ENCODE assay signal across 1 cellular context in the genomic region with DNA sequence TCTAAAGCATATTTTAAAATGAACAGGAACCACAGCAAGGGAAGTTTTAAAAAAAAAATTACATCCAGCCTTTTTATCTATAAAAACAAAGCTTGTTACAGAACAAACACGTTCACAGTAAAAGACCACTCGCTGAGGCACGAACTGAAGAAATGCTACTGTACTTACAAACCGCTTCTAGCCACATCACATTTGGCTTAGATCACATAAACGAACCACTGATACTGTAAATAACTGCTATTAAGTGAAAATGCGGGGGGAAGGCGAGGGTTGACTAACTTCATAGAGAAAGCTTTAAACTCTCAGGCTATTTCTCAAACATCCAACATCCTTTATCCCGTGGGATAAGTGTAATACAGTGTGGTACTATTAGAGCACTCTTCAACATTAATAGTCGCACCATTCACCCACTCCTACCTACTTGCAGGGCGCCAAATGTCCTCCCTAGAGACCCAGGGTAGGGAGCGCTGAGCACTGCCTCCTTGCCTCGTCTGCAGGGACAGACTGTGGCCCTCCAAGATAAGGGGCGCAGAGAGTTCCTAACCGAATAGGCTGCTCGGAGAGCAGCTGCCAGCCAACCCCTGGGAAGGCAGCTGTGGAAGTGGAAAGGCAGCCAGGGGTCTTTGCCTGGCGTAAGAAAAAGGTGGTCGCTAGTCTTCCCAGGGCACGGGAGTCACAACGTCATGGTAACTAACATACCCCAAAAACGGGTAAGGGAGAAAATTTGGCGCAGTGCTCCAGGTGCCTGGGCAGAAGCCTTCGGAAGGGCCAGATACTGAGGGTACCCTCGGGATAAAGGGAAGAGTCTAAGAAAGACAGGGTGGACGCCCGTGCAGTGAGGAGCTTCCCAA.
TF ChIP-seq lines count a peak whose summit lies in the region.

No MANE protein-coding gene starts in this region.

TF ChIP-seq in A549, 52 proteins besides CTCF, POLR2A, EP300 and RAD21 (continued from another document):
- TF ChIP-seq, protein P1, sequence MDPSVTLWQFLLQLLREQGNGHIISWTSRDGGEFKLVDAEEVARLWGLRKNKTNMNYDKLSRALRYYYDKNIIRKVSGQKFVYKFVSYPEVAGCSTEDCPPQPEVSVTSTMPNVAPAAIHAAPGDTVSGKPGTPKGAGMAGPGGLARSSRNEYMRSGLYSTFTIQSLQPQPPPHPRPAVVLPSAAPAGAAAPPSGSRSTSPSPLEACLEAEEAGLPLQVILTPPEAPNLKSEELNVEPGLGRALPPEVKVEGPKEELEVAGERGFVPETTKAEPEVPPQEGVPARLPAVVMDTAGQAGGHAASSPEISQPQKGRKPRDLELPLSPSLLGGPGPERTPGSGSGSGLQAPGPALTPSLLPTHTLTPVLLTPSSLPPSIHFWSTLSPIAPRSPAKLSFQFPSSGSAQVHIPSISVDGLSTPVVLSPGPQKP (IDR thresholded peaks at IDR 0.05; ENCODE audit: low read depth, low read length) = no peak
- no peak for TF ChIP-seq MAZ (IDR thresholded peaks at IDR 0.05; ENCODE audit: borderline replicate concordance, low read depth, low read length)
- TF ChIP-seq, protein P2, sequence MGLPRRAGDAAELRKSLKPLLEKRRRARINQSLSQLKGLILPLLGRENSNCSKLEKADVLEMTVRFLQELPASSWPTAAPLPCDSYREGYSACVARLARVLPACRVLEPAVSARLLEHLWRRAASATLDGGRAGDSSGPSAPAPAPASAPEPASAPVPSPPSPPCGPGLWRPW (IDR thresholded peaks at IDR 0.05) = no peak
- no peak for TF ChIP-seq NPAS2 (CRISPR knock-in tag; IDR thresholded peaks at IDR 0.05; ENCODE audit: borderline replicate concordance)
- TF ChIP-seq ESRRA (IDR thresholded peaks at IDR 0.05; ENCODE audit: borderline replicate concordance, low read length) = no peak
TF ChIP-seq in A549: peak in this region for 0.
